16 cellular contexts compared by ENCODE assay signal in the genomic region with DNA sequence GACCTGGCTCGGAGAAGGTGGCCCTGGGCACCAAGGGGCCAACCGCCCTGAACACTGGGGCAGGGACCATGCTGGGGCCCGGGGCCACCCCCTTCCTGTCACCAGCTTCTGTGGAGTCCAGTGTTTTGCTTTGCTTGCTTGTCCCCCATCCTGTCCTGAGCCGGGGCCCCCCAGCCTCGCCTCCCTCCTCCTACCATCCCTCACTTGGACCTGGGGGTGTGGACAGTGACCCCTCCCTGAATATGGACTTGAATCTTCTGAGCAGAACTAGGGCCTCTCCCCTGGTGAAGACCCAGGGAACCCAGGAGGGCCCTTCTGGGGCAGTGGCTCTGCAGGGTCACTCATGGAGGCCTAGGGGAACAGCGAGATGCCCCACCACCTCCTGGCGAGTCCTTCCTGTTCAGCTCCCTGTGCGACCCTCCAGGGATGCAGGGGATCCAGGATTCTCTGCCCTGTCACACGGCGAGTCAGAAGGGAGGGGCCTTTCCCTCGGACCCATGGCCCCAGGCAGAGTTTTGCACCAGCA. TPM values are rescaled to one million over a fixed set of nuclear protein-coding genes. Genes with fewer than 3 reads are reported as not detected.
DNase-seq lines count a peak whose midpoint lies in the region; TF ChIP-seq lines count a peak whose summit lies in the region.
"Had no signal": no experiment of that assay in that cellular context is flagged by ENCODE, and none has a peak within 500 bp of the region (broad histone marks: within the 10 kb centered on the region; RNA-seq: fewer than 3 reads in every experiment).

No MANE protein-coding gene starts in this region.

- DNase-seq in cardiac septum (ENCODE audit: low spot score) (peak; percentile 64), left ventricle myocardium inferior (no peak), osteoblast (ENCODE audit: insufficient read length, low spot score, missing footprints) (peak; percentile 39), Karpas-422 (no peak), NCI-H345 treated with DMSO at 0.1 percent for 48 hours (lab: John Stamatoyannopoulos, UW; ENCODE audit: unreplicated experiment) (no peak), SW 1271 (lab: John Stamatoyannopoulos, UW) (no peak)
- peak; percentile 38 for DNase-seq in activated CD8-positive, alpha-beta memory T cell treated with anti-CD3 and anti-CD28 coated beads, Interleukin-2, amount 50 U/mL, for 48 hours
- no peak for DNase-seq in stimulated activated CD4-positive, alpha-beta T cell treated with anti-CD3 and anti-CD28 coated beads, Interleukin-2, amount 100 ng/mL, for 24 hours
- DNase-seq: ACHN; BE2C; CD4-positive, alpha-beta memory T cell; GF-D8; MM.1S; NCI-H1694 treated with DMSO at 0.1 percent for 48 hours had no signal

- no peaks in the 10 kb centered on the region for H3K4me1 ChIP-seq in left ventricle myocardium inferior
- no peaks in the 10 kb centered on the region for H3K4me1 ChIP-seq in osteoblast (ENCODE audit: insufficient read depth, low read length)
- no peaks in the 10 kb centered on the region for H3K4me1 ChIP-seq in Karpas-422 (ENCODE audit: low read length)
- H3K4me1 ChIP-seq: BE2C had no signal

- intact Hi-C loops in cardiac septum (cut with DNase I), result no loop called here
- intact Hi-C loops in left ventricle myocardium inferior (cut with micrococcal nuclease), result no loop called here

- H3K4me3 ChIP-seq in left ventricle myocardium inferior (no peak overlapping the region), osteoblast (ENCODE audit: insufficient read depth, low read length) (no peak overlapping the region), Karpas-422 (ENCODE audit: low read length) (no peak overlapping the region)
- H3K4me3 ChIP-seq: GM23338 had no signal

- H3K79me2 ChIP-seq in osteoblast (ENCODE audit: insufficient read depth, low read length) (no peaks in the 10 kb centered on the region), Karpas-422 (ENCODE audit: low read length) (no peaks in the 10 kb centered on the region)

- H3K27ac ChIP-seq in left ventricle myocardium inferior (replicated peaks) (no peak overlapping the region), osteoblast (ENCODE audit: low read depth, low read length) (no peak overlapping the region), Karpas-422 (ENCODE audit: low read length) (no peak overlapping the region)
- H3K27ac ChIP-seq: KMS-11 had no signal

- no peaks in the 10 kb centered on the region for H3K9me2 ChIP-seq in Karpas-422 (replicated peaks; ENCODE audit: insufficient read depth, low read length)

- H3K36me3 ChIP-seq in left ventricle myocardium inferior (no peaks in the 10 kb centered on the region), osteoblast (ENCODE audit: insufficient read depth, low read length) (no peaks in the 10 kb centered on the region), Karpas-422 (ENCODE audit: insufficient read depth, low read length) (no peaks in the 10 kb centered on the region)
- H3K36me3 ChIP-seq: BE2C had no signal

- H3K4me2 ChIP-seq in osteoblast (ENCODE audit: insufficient read depth, low read length), result no peak overlapping the region
- no peak overlapping the region for H3K4me2 ChIP-seq in Karpas-422 (ENCODE audit: low read depth, low read length, poor library complexity, severe bottlenecking)
- H3K4me2 ChIP-seq: GM23338, KMS-11 had no signal

- no peak overlapping the region for H3K9ac ChIP-seq in Karpas-422 (ENCODE audit: low read length)
- H3K9ac ChIP-seq: KMS-11 had no signal

- peaks cover 11% of the 10 kb centered on the region for H3K9me3 ChIP-seq in left ventricle myocardium inferior (replicated peaks)
- peaks cover 8% of the 10 kb centered on the region for H3K9me3 ChIP-seq in osteoblast (ENCODE audit: low read depth, low read length)
- H3K9me3 ChIP-seq in Karpas-422 (ENCODE audit: low read length), result no peaks in the 10 kb centered on the region
- H3K9me3 ChIP-seq: BE2C had no signal

- no peak for TF ChIP-seq CTCF in left ventricle myocardium inferior (IDR thresholded peaks at IDR 0.05; ENCODE audit: borderline replicate concordance)
- no peak for TF ChIP-seq CTCF in osteoblast (IDR thresholded peaks at IDR 0.05; ENCODE audit: extremely low read depth, low read depth, low read length)

- H3K27me3 ChIP-seq in left ventricle myocardium inferior (ENCODE audit: low read depth) (no peaks in the 10 kb centered on the region), osteoblast (ENCODE audit: insufficient read depth, low read length) (peaks cover 14% of the 10 kb centered on the region), Karpas-422 (ENCODE audit: low read length) (no peaks in the 10 kb centered on the region)
- H3K27me3 ChIP-seq: BE2C had no signal

- H2AFZ ChIP-seq in osteoblast (ENCODE audit: low read length), result no peak overlapping the region
- no peak overlapping the region for H2AFZ ChIP-seq in Karpas-422 (ENCODE audit: low read length)
- H2AFZ ChIP-seq: GM23338 had no signal

- H4K20me1 ChIP-seq in osteoblast (ENCODE audit: insufficient read depth, low read length), result no peaks in the 10 kb centered on the region
- no peaks in the 10 kb centered on the region for H4K20me1 ChIP-seq in Karpas-422 (ENCODE audit: insufficient read depth, low read depth, low read length)

RNA-seq across cellular contexts. Expression of a gene that starts 41.6 kb away (rescaled TPM):
- total RNA-seq in cardiac septum (11.1 TPM), left ventricle myocardium inferior (50.3 TPM), osteoblast (2.5 and 2.9 TPM in 2 replicates)
- total RNA-seq in Karpas-422 (2014; rRNA removed; shearing (Covaris generic); ENCODE audit: low replicate concordance), result 0.14 TPM in 1 of 2 replicates, not detected in the other
- total RNA-seq: CD4-positive, alpha-beta memory T cell had no signal

Comparison
In these comparisons a context has a peak if more than half of its experiments do, and no peak if none do; other contexts are left out.
1. DNase-seq: peak in cardiac septum (single experiment), activated CD8-positive, alpha-beta memory T cell treated with anti-CD3 and anti-CD28 coated beads, Interleukin-2, amount 50 U/mL, for 48 hours (single experiment) and osteoblast (single experiment); none in left ventricle myocardium inferior (single experiment), Karpas-422 (single experiment), NCI-H345 treated with DMSO at 0.1 percent for 48 hours (single experiment), stimulated activated CD4-positive, alpha-beta T cell treated with anti-CD3 and anti-CD28 coated beads, Interleukin-2, amount 100 ng/mL, for 24 hours (0 of 2) and SW 1271 (0 of 2).